In the genomic region with DNA sequence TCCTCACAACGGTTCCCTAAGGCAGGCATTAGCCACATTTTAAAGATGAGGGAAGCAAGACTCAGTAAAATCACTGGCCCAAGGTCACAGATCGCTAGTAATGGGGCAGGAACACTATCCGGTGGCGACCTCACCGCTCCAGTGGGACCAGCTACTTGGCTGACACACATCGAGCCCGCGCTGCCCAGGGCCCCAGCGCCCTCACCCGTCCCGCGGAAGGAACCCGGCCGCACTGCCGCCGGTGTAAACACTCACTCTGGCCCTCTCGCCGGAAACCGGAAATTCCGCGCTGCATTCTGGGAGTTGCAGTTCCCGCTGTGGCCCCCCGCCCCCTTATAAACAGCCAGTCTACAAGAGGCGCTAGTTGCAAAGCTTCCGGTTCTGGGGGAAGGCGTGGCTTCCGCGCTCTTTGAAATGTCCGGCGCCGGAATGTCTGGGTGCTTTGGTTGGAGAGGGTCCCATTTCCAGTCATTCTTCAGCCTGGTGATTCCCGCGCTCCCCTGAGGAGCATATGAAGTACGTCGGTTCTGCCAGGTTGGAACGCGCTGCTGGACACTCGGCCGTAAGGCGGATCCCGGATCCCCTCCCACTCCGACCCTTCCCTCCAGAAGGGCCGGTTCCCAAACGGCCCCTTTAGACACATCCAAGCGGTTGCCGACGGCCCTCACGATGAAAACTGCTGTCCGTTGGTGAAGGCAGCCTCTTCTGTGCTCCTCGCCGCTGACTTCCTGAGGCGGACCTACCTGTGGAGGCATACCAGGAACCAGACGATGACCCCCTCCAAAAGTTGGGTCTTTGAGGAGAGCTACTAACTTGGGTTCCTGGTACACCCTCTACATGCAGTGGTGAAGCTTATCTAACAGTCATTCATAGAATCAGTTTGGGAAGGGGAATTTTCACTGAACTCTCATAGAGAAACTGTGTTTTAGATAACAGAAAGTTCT, we compare ENCODE assay signal across 9 cellular contexts. TPM values are rescaled to one million over a fixed set of nuclear protein-coding genes. Genes with fewer than 3 reads are reported as not detected.
A peak's percentile ranks its signal among the peaks of the same experiment; 100 is the strongest.
DNase-seq lines count a peak whose midpoint lies in the region; ATAC-seq, FAIRE-seq and TF ChIP-seq lines count a peak whose summit lies in the region.
"Had no signal": no experiment of that assay in that cellular context is flagged by ENCODE, and none has a peak within 500 bp of the region (broad histone marks: within the 10 kb centered on the region; RNA-seq: fewer than 3 reads in every experiment).

A gene with protein sequence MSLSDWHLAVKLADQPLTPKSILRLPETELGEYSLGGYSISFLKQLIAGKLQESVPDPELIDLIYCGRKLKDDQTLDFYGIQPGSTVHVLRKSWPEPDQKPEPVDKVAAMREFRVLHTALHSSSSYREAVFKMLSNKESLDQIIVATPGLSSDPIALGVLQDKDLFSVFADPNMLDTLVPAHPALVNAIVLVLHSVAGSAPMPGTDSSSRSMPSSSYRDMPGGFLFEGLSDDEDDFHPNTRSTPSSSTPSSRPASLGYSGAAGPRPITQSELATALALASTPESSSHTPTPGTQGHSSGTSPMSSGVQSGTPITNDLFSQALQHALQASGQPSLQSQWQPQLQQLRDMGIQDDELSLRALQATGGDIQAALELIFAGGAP (minus strand): TSS at position 258 of the 944 bp plus-strand sequence. CDS start 2,293 bp downstream, outside the sequence.

- H3K79me2 ChIP-seq in smooth muscle cell (ENCODE audit: low read depth), result peaks cover 14% of the 10 kb centered on the region

- H3K27me3 ChIP-seq in bronchial epithelial cell (ENCODE audit: control insufficient read depth, insufficient read depth, low read length) (no peaks in the 10 kb centered on the region), smooth muscle cell (ENCODE audit: low read depth) (no peaks in the 10 kb centered on the region)

- no peak for FAIRE-seq in bronchial epithelial cell (lab: Jason Lieb, UNC)
- FAIRE-seq: colon had no signal

- H3K4me3 ChIP-seq in WI38 (ENCODE audit: low read depth, low read length) (peak within 1 kb of the TSS; percentile 77), bronchial epithelial cell (ENCODE audit: low read depth, low read length) (peak within 1 kb of the TSS; percentile 86), smooth muscle cell (peak within 1 kb of the TSS; percentile 64)

- peak within 1 kb of the TSS; percentile 97 for H3K4me2 ChIP-seq in smooth muscle cell

- DNase-seq in AG08395 (ENCODE audit: low spot score) (peak; percentile 97), NCI-H2227 treated with DMSO at 0.1 percent for 48 hours (lab: John Stamatoyannopoulos, UW) (peak; percentile 96), bronchial epithelial cell (ENCODE audit: low read depth) (peak; percentile 90), iPS-NIHi11 (ENCODE audit: low spot score) (peak; percentile 98), smooth muscle cell (lab: John Stamatoyannopoulos, UW; ENCODE audit: unreplicated experiment) (peak; percentile 89)

- peaks cover 5% of the 10 kb centered on the region for H3F3A ChIP-seq in smooth muscle cell (ENCODE audit: low read depth)

- 1% methylated on average over 53 of the region's 53 CpGs for WGBS in smooth muscle cell (ENCODE audit: low lambda C conversion rate)

- no peaks in the 10 kb centered on the region for H3K9me3 ChIP-seq in smooth muscle cell (replicated peaks; ENCODE audit: low read depth)

- peaks cover 1% of the 10 kb centered on the region for H3K36me3 ChIP-seq in bronchial epithelial cell (ENCODE audit: control insufficient read depth, insufficient read depth, low read length)
- no peaks in the 10 kb centered on the region for H3K36me3 ChIP-seq in smooth muscle cell (ENCODE audit: low read depth)

- peak within 1 kb of the TSS; percentile 80 for H2AFZ ChIP-seq in smooth muscle cell (ENCODE audit: low read depth)

- no peaks in the 10 kb centered on the region for H4K20me1 ChIP-seq in smooth muscle cell (ENCODE audit: low read depth)

- peaks cover 17% of the 10 kb centered on the region for H3K4me1 ChIP-seq in smooth muscle cell (ENCODE audit: low read depth)

- TF ChIP-seq CTCF in WI38 (IDR thresholded peaks at IDR 0.05; ENCODE audit: low read depth, low read length), result no peak
- TF ChIP-seq CTCF in bronchial epithelial cell (IDR thresholded peaks at IDR 0.05; ENCODE audit: insufficient read depth, low read length, severe bottlenecking), result peak; percentile 32
- TF ChIP-seq CTCF in smooth muscle cell (IDR thresholded peaks at IDR 0.05; ENCODE audit: borderline replicate concordance, insufficient read depth, poor library complexity, severe bottlenecking), result no peak

- peak within 1 kb of the TSS; percentile 81 for H3K9ac ChIP-seq in smooth muscle cell (ENCODE audit: low read depth)

- ATAC-seq in GM18873 (IDR thresholded peaks at IDR 0.05; ENCODE audit: low FRiP score, unreplicated experiment), result peak; percentile 69
- ATAC-seq in HG03139 (IDR thresholded peaks at IDR 0.05; ENCODE audit: unreplicated experiment), result peak; percentile 84

- peak within 1 kb of the TSS; percentile 63 for H3K27ac ChIP-seq in smooth muscle cell (ENCODE audit: low read depth)

RNA-seq across cellular contexts. Expression of the gene that starts here (rescaled TPM):
- total RNA-seq in bronchial epithelial cell (21.6 and 22.1 TPM in 2 replicates), smooth muscle cell (54.5 and 60.6 TPM in 2 replicates)
- 64.4 and 64.8 TPM in 2 replicates for polyA plus RNA-seq in smooth muscle cell

Comparison
In these comparisons a context has a peak if more than half of its experiments do, and no peak if none do; other contexts are left out.
1. Peak in every context shown above with its lines: DNase-seq, ATAC-seq, H3K4me3 ChIP-seq and H3K27ac ChIP-seq.